Comparison of ENCODE assay signal across 8 cellular contexts in the genomic region with DNA sequence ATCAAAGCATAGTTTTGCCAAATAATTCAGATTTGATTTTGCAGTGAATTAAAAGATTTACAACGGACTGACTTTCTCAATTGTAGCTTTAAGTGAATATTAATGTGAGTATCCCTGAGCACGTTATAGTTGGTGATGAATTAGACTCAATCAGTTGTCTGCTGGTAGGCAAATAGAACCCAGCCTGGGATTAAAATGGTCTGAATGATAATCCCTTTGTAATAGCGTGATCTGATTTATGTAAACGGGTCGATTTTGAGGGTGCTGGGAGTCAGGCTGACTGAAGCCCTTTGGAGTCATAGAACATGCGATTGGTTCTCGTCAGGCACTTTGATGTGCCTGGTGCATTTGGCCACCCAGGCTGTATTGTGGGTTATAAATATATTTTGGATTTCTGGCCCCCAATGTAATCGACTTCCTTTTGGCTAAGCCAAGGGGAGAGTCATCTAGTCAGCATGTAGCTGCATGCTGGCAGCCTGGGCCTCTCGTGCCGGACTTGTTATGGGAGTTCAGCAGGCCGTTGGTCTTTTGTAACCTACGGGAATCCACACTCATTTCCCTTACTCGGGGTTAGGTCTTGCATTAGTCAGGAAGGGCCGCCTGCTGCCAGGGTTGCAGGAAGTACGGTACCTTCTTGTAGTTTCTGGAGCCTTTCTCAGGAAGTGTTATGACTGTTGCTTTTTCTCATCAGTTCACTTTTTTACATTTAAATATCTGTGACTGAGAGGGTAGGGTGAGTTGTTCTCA. TPM values are rescaled to one million over a fixed set of nuclear protein-coding genes. Genes with fewer than 3 reads are reported as not detected.
DNase-seq lines count a peak whose midpoint lies in the region; ATAC-seq, FAIRE-seq and TF ChIP-seq lines count a peak whose summit lies in the region.

No MANE protein-coding gene starts in this region.

- H3K27ac ChIP-seq in pancreas: peak overlapping the region in 2 of 4 donors; percentile 65 to 66

- 67 to 69% methylated on average over 15 of the region's 15 CpGs for WGBS in pancreas, 2 donors

- TF ChIP-seq CTCF in fibroblast of mammary gland (conservative IDR thresholded peaks at IDR 0.05; ENCODE audit: control insufficient read depth, insufficient read depth, low read depth, low read length): no peak
- TF ChIP-seq CTCF in pancreas (IDR thresholded peaks at IDR 0.05): no peak

- H3K36me3 ChIP-seq in pancreas: no peaks in the 10 kb centered on the region

- FAIRE-seq in pancreas (lab: Jason Lieb, UNC): no peak

- peaks cover 6 to 32% (median 16%) of the 10 kb centered on the region in 3 donors for H3K4me1 ChIP-seq in pancreas

- no peak overlapping the region for H3K4me3 ChIP-seq in fibroblast of mammary gland (ENCODE audit: control insufficient read depth, low read depth, low read length)
- H3K4me3 ChIP-seq in pancreas: no peak overlapping the region

- intact Hi-C loops in pancreas (cut with DNase I): no loop called here

- no peaks in the 10 kb centered on the region for H3K9me3 ChIP-seq in pancreas

- DNase-seq in GDM1 (lab: John Stamatoyannopoulos, UW): peak; percentile 56
- DNase-seq in HT1080 (ENCODE audit: low read depth): peak; percentile 95
- peak; percentile 78 for DNase-seq in activated CD8-positive, alpha-beta memory T cell treated with anti-CD3 and anti-CD28 coated beads for 24 hours
- peak; percentile 99 for DNase-seq in fibroblast of mammary gland (ENCODE audit: low read depth)
- peak in 2 of 6 donors; percentile 24 to 49 for DNase-seq in pancreas
- no peak for DNase-seq in NCI-H774 (lab: John Stamatoyannopoulos, UW)
- no peak for DNase-seq in HuH-7.5 (ENCODE audit: low spot score)

- H3K27me3 ChIP-seq in pancreas: no peaks in the 10 kb centered on the region

- peak in 3 of 4 donors; percentile 54 to 70 (median 55) for ATAC-seq in pancreas
- ATAC-seq in GM18907 (IDR thresholded peaks at IDR 0.05; ENCODE audit: unreplicated experiment): no peak

RNA-seq across cellular contexts. Expression of gene PGS1, which starts 5.4 kb away (rescaled TPM):
- total RNA-seq in HT1080 (2014; rRNA removed; shearing (Covaris generic)): 27.6 and 38.0 TPM in 2 replicates
- 25.5 and 33.9 TPM in 2 replicates for polyA plus RNA-seq in HT1080 (2015; cell fraction: cytosol; rRNA removed)
- 123 and 124 TPM in 2 replicates for polyA plus RNA-seq in HT1080 (2015; cell fraction: nucleus; rRNA removed)
- 10 to 100 TPM; 11.2 to 21.9 (median 13.4) TPM for total RNA-seq in pancreas
- 10 to 100 TPM; 17.2 to 22.7 TPM for polyA plus RNA-seq in pancreas

RNA-seq across cellular contexts. Expression of gene SOCS3, which starts 24.0 kb away (rescaled TPM):
- total RNA-seq in HT1080 (2014; rRNA removed; shearing (Covaris generic)): 22.9 and 27.4 TPM in 2 replicates
- polyA plus RNA-seq in HT1080 (2015; cell fraction: cytosol; rRNA removed): 17.3 and 19.7 TPM in 2 replicates
- polyA plus RNA-seq in HT1080 (2015; cell fraction: nucleus; rRNA removed): 22.0 and 24.1 TPM in 2 replicates
- 10 to 100 TPM in 4 of 6 donors, 1 to 10 TPM in 2; 5.7 to 32.6 (median 18.0) TPM for total RNA-seq in pancreas
- polyA plus RNA-seq in pancreas: 10 to 100 TPM; 28.5 to 53.3 TPM

Comparison
In these comparisons a context has a peak if more than half of its experiments do, and no peak if none do; other contexts are left out.
1. DNase-seq: peak in GDM1 (single experiment), HT1080 (single experiment), activated CD8-positive, alpha-beta memory T cell treated with anti-CD3 and anti-CD28 coated beads for 24 hours (single experiment) and fibroblast of mammary gland (single experiment); none in NCI-H774 (single experiment) and HuH-7.5 (single experiment).